Comparison of ENCODE assay signal across 20 cellular contexts in genomic region chr3:191473766-191474198, GRCh38. TPM values are rescaled to one million over a fixed set of nuclear protein-coding genes. Genes with fewer than 3 reads are reported as not detected.
DNase-seq lines count a peak whose midpoint lies in the region; ATAC-seq and TF ChIP-seq lines count a peak whose summit lies in the region.
"Had no signal": no experiment of that assay in that cellular context is flagged by ENCODE, and none has a peak within 500 bp of the region (broad histone marks: within the 10 kb centered on the region; RNA-seq: fewer than 3 reads in every experiment).

No MANE protein-coding gene starts in this region.

- no peak overlapping the region for H3K4me3 ChIP-seq in SK-N-SH (ENCODE audit: low read depth in 2 of 2, low read length in 1 of 2)
- H3K4me3 ChIP-seq in Panc1 (ENCODE audit: low read depth in 2 of 2, low read length in 2 of 2) = no peak overlapping the region
- no peak overlapping the region for H3K4me3 ChIP-seq in mammary epithelial cell (replicated peaks in 1 of 3; ENCODE audit: insufficient read depth in 1 of 3, low read depth in 2 of 3, low read length in 3 of 3)

- TF ChIP-seq RAD21 in SK-N-SH (IDR thresholded peaks at IDR 0.05; ENCODE audit: low read length) = no peak

- no peaks in the 10 kb centered on the region for H3K9me3 ChIP-seq in SK-N-SH
- no peaks in the 10 kb centered on the region for H3K9me3 ChIP-seq in Panc1 (ENCODE audit: control insufficient read depth, insufficient read depth, low read depth, low read length)
- no peaks in the 10 kb centered on the region for H3K9me3 ChIP-seq in mammary epithelial cell (replicated peaks; ENCODE audit: insufficient read depth, low read length)

- H3K9me2 ChIP-seq in SK-N-SH = no peaks in the 10 kb centered on the region

- H3K79me2 ChIP-seq in SK-N-SH (ENCODE audit: insufficient read depth) = no peaks in the 10 kb centered on the region
- H3K79me2 ChIP-seq in mammary epithelial cell (ENCODE audit: insufficient read depth, low read length) = no peaks in the 10 kb centered on the region

- ATAC-seq in SK-N-SH treated with all-trans-retinoic acid at 6 μM for 48 hours = no peak
- no peak; the same call in 1 of the 2 replicates for ATAC-seq in Panc1

- H3K9ac ChIP-seq in SK-N-SH = no peak overlapping the region
- H3K9ac ChIP-seq in mammary epithelial cell (ENCODE audit: insufficient read depth, low read length) = no peak overlapping the region

- intact Hi-C loops in Panc1 (cut with micrococcal nuclease; ENCODE audit: unreplicated experiment) = no loop called here
- intact Hi-C loops in mammary epithelial cell (cut with micrococcal nuclease) = no loop called here

- H2AFZ ChIP-seq in SK-N-SH (ENCODE audit: low read depth) (no peak overlapping the region), mammary epithelial cell (ENCODE audit: low read depth, low read length) (peak overlapping the region; percentile 10)

- no peak overlapping the region for H3K27ac ChIP-seq in SK-N-SH (ENCODE audit: low read depth in 2 of 2, low read length in 1 of 2)
- peak overlapping the region; percentile 25; the same call in 1 of the 2 replicates for H3K27ac ChIP-seq in Panc1 (ENCODE audit: low read length)
- no peak overlapping the region for H3K27ac ChIP-seq in mammary epithelial cell (ENCODE audit: insufficient read depth, low read depth, low read length)

- TF ChIP-seq EP300 in SK-N-SH (IDR thresholded peaks at IDR 0.05; ENCODE audit: borderline replicate concordance in 1 of 2, low read depth in 1 of 2, low read length in 1 of 2) = no peak

- DNase-seq in SK-N-SH (no peak), Panc1 (ENCODE audit: low read depth, low spot score) (no peak), mammary epithelial cell (no peak), GOT3 (lab: John Stamatoyannopoulos, UW) (no peak), DMS153 treated with DMSO at 0.1 percent for 48 hours (lab: John Stamatoyannopoulos, UW; ENCODE audit: unreplicated experiment) (no peak)
- no peak for DNase-seq in NK-92 treated with Interleukin-12 subunit alpha and Interleukin-12 subunit beta, amount 100 ng/mL, for 24 hours (lab: John Stamatoyannopoulos, UW)
- DNase-seq: 8988T; Calu3; CD8-positive, alpha-beta memory T cell; DMS153; Kasumi-1; NCI-H1417 treated with DMSO at 0.1 percent for 48 hours; NCI-H187; NCI-H446; NCI-H526; SIG-M5 had no signal

- no TSS peak for BruUV-seq in Panc1 (replicated peaks; lab: Mats Ljungman, UMichigan)
- no TSS peak for BruUV-seq in mammary epithelial cell (replicated peaks; lab: Mats Ljungman, UMichigan)

- POLR2A ChIA-PET in SK-N-SH (lab: Yijun Ruan, JAX) = no interaction called here
- POLR2A ChIA-PET in Panc1 (lab: Charles Lee) = no interaction called here

- in situ Hi-C loops in Panc1 (cut with HindIII; ENCODE audit: low pct_unique_long_range_greater_than_20kb, low sequenced_read_pairs) (no loop called here), mammary epithelial cell (cut with MboI; ENCODE audit: low sequenced_read_pairs in 2 of 2) (no loop called here)

- H3F3A ChIP-seq in SK-N-SH (replicated peaks; ENCODE audit: insufficient read depth) = no peaks in the 10 kb centered on the region

- no peak overlapping the region for H3K4me2 ChIP-seq in SK-N-SH
- H3K4me2 ChIP-seq in mammary epithelial cell (ENCODE audit: insufficient read depth, low read depth, low read length) = no peak overlapping the region

- H3K4me1 ChIP-seq in SK-N-SH (ENCODE audit: control insufficient read depth in 1 of 2, insufficient read depth in 2 of 2, low read depth in 1 of 2, low read length in 1 of 2) (no peaks in the 10 kb centered on the region), Panc1 (ENCODE audit: control insufficient read depth, insufficient read depth, low read length) (no peaks in the 10 kb centered on the region), mammary epithelial cell (ENCODE audit: insufficient read depth, low read length) (no peaks in the 10 kb centered on the region)

- no peaks in the 10 kb centered on the region for H3K36me3 ChIP-seq in SK-N-SH (replicated peaks in 1 of 2; ENCODE audit: control insufficient read depth in 1 of 2, insufficient read depth in 2 of 2, low read length in 1 of 2)
- H3K36me3 ChIP-seq in Panc1 (ENCODE audit: control insufficient read depth, insufficient read depth, low read length) = no peaks in the 10 kb centered on the region
- no peaks in the 10 kb centered on the region for H3K36me3 ChIP-seq in mammary epithelial cell (ENCODE audit: insufficient read depth, low read length)

- CTCF ChIA-PET in SK-N-SH (lab: Yijun Ruan, JAX) = interaction anchor here (1.1 kb wide), 1 partner anchor 12 kb away, joined by 3 read pairs; no protein-coding TSS in a partner anchor
- CTCF ChIA-PET in Panc1 (lab: Charles Lee) = interaction anchor here (0.9 kb wide), 1 partner anchor 82 kb away, joined by 4 read pairs; no protein-coding TSS in a partner anchor
- CTCF ChIA-PET in mammary epithelial cell (lab: Charles Lee; ENCODE audit: low non-redundant PET) = no interaction called here

- H4K20me1 ChIP-seq in SK-N-SH (ENCODE audit: insufficient read depth) = no peaks in the 10 kb centered on the region
- no peaks in the 10 kb centered on the region for H4K20me1 ChIP-seq in mammary epithelial cell (ENCODE audit: insufficient read depth, low read length)

- dilution Hi-C loops in mammary epithelial cell (cut with HindIII; ENCODE audit: low sequenced_read_pairs) = no loop called here

- WGBS in SK-N-SH (ENCODE audit: low lambda C conversion rate) = 38% methylated on average over 4 of the region's 4 CpGs
- WGBS in mammary epithelial cell (ENCODE audit: low coverage, missing lambda C conversion rate) = 22% methylated on average over 4 of the region's 4 CpGs

- TF ChIP-seq CTCF in SK-N-SH (IDR thresholded peaks at IDR 0.05) = no peak
- TF ChIP-seq CTCF in Panc1 (IDR thresholded peaks at IDR 0.05) = no peak
- no peak for TF ChIP-seq CTCF in mammary epithelial cell (conservative IDR thresholded peaks at IDR 0.05 in 1 of 2, IDR thresholded peaks at IDR 0.05 in 1 of 2; ENCODE audit: extremely low read depth in 1 of 2, insufficient read depth in 1 of 2, low read depth in 1 of 2, low read length in 2 of 2)

- H3K27me3 ChIP-seq in SK-N-SH (ENCODE audit: insufficient read depth) (no peaks in the 10 kb centered on the region), Panc1 (ENCODE audit: control insufficient read depth, insufficient read depth, low read length) (no peaks in the 10 kb centered on the region), mammary epithelial cell (ENCODE audit: insufficient read depth, low read length) (no peaks in the 10 kb centered on the region)

TF ChIP-seq in SK-N-SH treated with all-trans-retinoic acid at 6 μM for 48 hours, 23 proteins besides CTCF, POLR2A, EP300 and RAD21:
- TF ChIP-seq ISL1 (CRISPR knock-in tag; IDR thresholded peaks at IDR 0.05) = peak; percentile 53
- no peak for TF ChIP-seq TSHZ2 (CRISPR knock-in tag; IDR thresholded peaks at IDR 0.05)

TF ChIP-seq in SK-N-SH, 30 proteins besides CTCF, POLR2A, EP300 and RAD21 (continues in another document):
- TF ChIP-seq YY1 (IDR thresholded peaks at IDR 0.05; ENCODE audit: low read depth) (no peak), ZBTB33 (IDR thresholded peaks at IDR 0.05; ENCODE audit: borderline replicate concordance, low read depth) (no peak), JUND (IDR thresholded peaks at IDR 0.05) (no peak), MEF2A (IDR thresholded peaks at IDR 0.05; ENCODE audit: borderline replicate concordance, low read depth) (no peak), PBX3 (IDR thresholded peaks at IDR 0.05) (no peak), GATA2 (CRISPR knock-in tag; IDR thresholded peaks at IDR 0.05) (no peak), POLR2AphosphoS5 (IDR thresholded peaks at IDR 0.05; ENCODE audit: low read depth, low read length) (no peak), USF1 (IDR thresholded peaks at IDR 0.05; ENCODE audit: borderline replicate concordance, low read depth) (no peak), NFIC (IDR thresholded peaks at IDR 0.05; ENCODE audit: borderline replicate concordance) (no peak), FOXJ3 (CRISPR knock-in tag; IDR thresholded peaks at IDR 0.05) (no peak), RCOR1 (IDR thresholded peaks at IDR 0.05; ENCODE audit: low read length) (no peak), TAF1 (IDR thresholded peaks at IDR 0.05; ENCODE audit: borderline replicate concordance, low read depth, low read length) (no peak)

RNA-seq across cellular contexts. Expression of gene PYDC2, which starts 12.8 kb away (rescaled TPM):
- polyA plus RNA-seq in SK-N-SH (2012; rRNA removed) (not detected in 2 replicates), mammary epithelial cell (not detected)
- polyA plus RNA-seq in SK-N-SH (2012; cell fraction: cytosol; rRNA removed) = not detected in 2 replicates
- not detected in 2 replicates for polyA plus RNA-seq in SK-N-SH (2012; cell fraction: nucleus; rRNA removed)
- total RNA-seq in Panc1 (2021; ENCODE audit: unreplicated experiment) (not detected), mammary epithelial cell (not detected)
- not detected for polyA plus RNA-seq in Panc1 (2012; ENCODE audit: insufficient read length)
- polyA minus RNA-seq in mammary epithelial cell = not detected
- total RNA-seq: Calu3; CD8-positive, alpha-beta memory T cell; Daoy; T-helper 1 cell treated with Interleukin-12 subunit alpha and Interleukin-12 subunit beta and Interleukin-4 antibody, amounts not matched to agents 30 ng/mL and 1 ng/mL, for 36 hours had no signal
- polyA plus RNA-seq: CD8-positive, alpha-beta memory T cell; IgD-negative memory B cell had no signal
